In genomic region chr11:125338435-125338834, GRCh38 we compare ENCODE assay signal across 13 cellular contexts.
A peak's percentile ranks its signal among the peaks of the same experiment; 100 is the strongest.
DNase-seq lines count a peak whose midpoint lies in the region; ATAC-seq and TF ChIP-seq lines count a peak whose summit lies in the region.
"Had no signal": no experiment of that assay in that cellular context is flagged by ENCODE, and none has a peak within 500 bp of the region (broad histone marks: within the 10 kb centered on the region; RNA-seq: fewer than 3 reads in every experiment).

No MANE protein-coding gene starts in this region.

- H3K9me3 Mint-ChIP-seq in Caco-2 (ENCODE audit: unreplicated experiment) (no peaks in the 10 kb centered on the region), type B pancreatic cell (no peaks in the 10 kb centered on the region)
- H3K9me3 Mint-ChIP-seq: activated CD4-positive, alpha-beta memory T cell treated with anti-CD3 and anti-CD28 coated beads for 36 hours; activated naive CD4-positive, alpha-beta T cell treated with anti-CD3 and anti-CD28 coated beads, Interleukin-2, amount 10 ng/mL, durations not matched to agents 7 days and 5 days; activated T-cell treated with anti-CD3 and anti-CD28 coated beads, Interleukin-2, amount 50 U/mL, for 24 hours had no signal

- no TSS peak for BruUV-seq in Caco-2 (replicated peaks; lab: Mats Ljungman, UMichigan)

- H3K4me1 ChIP-seq in body of pancreas (no peaks in the 10 kb centered on the region), right atrium auricular region (peaks cover 0 to 25% of the 10 kb centered on the region in 2 donors), rectal smooth muscle tissue (ENCODE audit: control insufficient read depth, insufficient read depth, low read length) (no peaks in the 10 kb centered on the region), uterus (peaks cover 0 to 10% of the 10 kb centered on the region in 2 donors), Caco-2 (no peaks in the 10 kb centered on the region)

- 72 to 75% methylated on average over 4 of the region's 4 CpGs for WGBS in body of pancreas, 2 donors

- no peaks in the 10 kb centered on the region for H3K36me3 ChIP-seq in body of pancreas (replicated peaks in 1 of 2; ENCODE audit: insufficient read depth in 1 of 2, low read depth in 2 of 2)
- H3K36me3 ChIP-seq in right atrium auricular region, result no peaks in the 10 kb centered on the region
- H3K36me3 ChIP-seq in rectal smooth muscle tissue (ENCODE audit: control insufficient read depth, insufficient read depth, low read length), result no peaks in the 10 kb centered on the region
- no peaks in the 10 kb centered on the region for H3K36me3 ChIP-seq in uterus
- H3K36me3 ChIP-seq in Caco-2 (ENCODE audit: control insufficient read depth, insufficient read depth, low read length), result no peaks in the 10 kb centered on the region

- no peak overlapping the region for H3K9ac ChIP-seq in rectal smooth muscle tissue (ENCODE audit: low read length)

- H3K4me1 Mint-ChIP-seq in Caco-2 (ENCODE audit: low read depth, unreplicated experiment), result no peaks in the 10 kb centered on the region
- H3K4me1 Mint-ChIP-seq in type B pancreatic cell (ENCODE audit: unreplicated experiment), result peaks cover 50% of the 10 kb centered on the region
- H3K4me1 Mint-ChIP-seq: activated naive CD4-positive, alpha-beta T cell treated with anti-CD3 and anti-CD28 coated beads, Interleukin-2, amount 10 ng/mL, durations not matched to agents 7 days and 5 days had no signal

- H3K9me3 ChIP-seq in body of pancreas (no peaks in the 10 kb centered on the region), right atrium auricular region (no peaks in the 10 kb centered on the region), uterus (no peaks in the 10 kb centered on the region), Caco-2 (no peaks in the 10 kb centered on the region)

- no peak for TF ChIP-seq CTCF in body of pancreas (IDR thresholded peaks at IDR 0.05)
- no peak for TF ChIP-seq CTCF in right atrium auricular region (IDR thresholded peaks at IDR 0.05)
- TF ChIP-seq CTCF in uterus (IDR thresholded peaks at IDR 0.05), result no peak
- TF ChIP-seq CTCF in Caco-2 (IDR thresholded peaks at IDR 0.05; ENCODE audit: insufficient read depth in 1 of 2, low read depth in 1 of 2, low read length in 1 of 2, severe bottlenecking in 1 of 2, unreplicated experiment in 1 of 2), result no peak
- no peak for TF ChIP-seq CTCF in type B pancreatic cell (conservative IDR thresholded peaks at IDR 0.05)

- H3K4me3 Mint-ChIP-seq in Caco-2 (ENCODE audit: unreplicated experiment) (no peak overlapping the region), type B pancreatic cell (no peak overlapping the region)
- H3K4me3 Mint-ChIP-seq: activated CD4-positive, alpha-beta memory T cell treated with anti-CD3 and anti-CD28 coated beads for 36 hours; activated naive CD4-positive, alpha-beta T cell treated with anti-CD3 and anti-CD28 coated beads, Interleukin-2, amount 10 ng/mL, durations not matched to agents 7 days and 5 days; activated T-cell treated with anti-CD3 and anti-CD28 coated beads, Interleukin-2, amount 50 U/mL, for 24 hours had no signal

- DNase-seq in body of pancreas, result no peak
- DNase-seq in right atrium auricular region (ENCODE audit: low spot score), result no peak
- peak in 1 of 2 donors; percentile 21 for DNase-seq in uterus
- no peak for DNase-seq in Caco-2
- DNase-seq in type B pancreatic cell (ENCODE audit: extremely low spot score, unreplicated experiment), result no peak
- DNase-seq: activated CD4-positive, alpha-beta memory T cell treated with anti-CD3 and anti-CD28 coated beads for 36 hours; activated naive CD4-positive, alpha-beta T cell treated with anti-CD3 and anti-CD28 coated beads, Interleukin-2, amount 10 ng/mL, durations not matched to agents 7 days and 5 days; activated T-cell treated with anti-CD3 and anti-CD28 coated beads, Interleukin-2, amount 50 U/mL, for 24 hours; NCI-H146; stimulated activated naive CD8-positive, alpha-beta T cell treated with anti-CD3 and anti-CD28 coated beads, Interleukin-15, Interleukin-2, amounts not matched to agents 100 U/mL and 50 U/mL, for 24 hours had no signal

- POLR2A ChIA-PET in Caco-2 (lab: Charles Lee), result no interaction called here

- H3K27me3 ChIP-seq in body of pancreas, result no peaks in the 10 kb centered on the region
- H3K27me3 ChIP-seq in right atrium auricular region, result no peaks in the 10 kb centered on the region
- no peaks in the 10 kb centered on the region for H3K27me3 ChIP-seq in rectal smooth muscle tissue (ENCODE audit: control insufficient read depth, insufficient read depth, low read length)
- H3K27me3 ChIP-seq in uterus, result no peaks in the 10 kb centered on the region
- no peaks in the 10 kb centered on the region; the same call in 1 of the 2 replicates for H3K27me3 ChIP-seq in Caco-2 (replicated peaks; ENCODE audit: control insufficient read depth, insufficient read depth, low read length)

- ATAC-seq in body of pancreas (peak; percentile 33), HG02642 (IDR thresholded peaks at IDR 0.05; ENCODE audit: poor library complexity, unreplicated experiment) (no peak)
- ATAC-seq: stimulated activated naive CD8-positive, alpha-beta T cell treated with anti-CD3 and anti-CD28 coated beads, Interleukin-15, Interleukin-2, amounts not matched to agents 100 U/mL and 50 U/mL, for 24 hours had no signal

- H3K27me3 Mint-ChIP-seq in Caco-2 (ENCODE audit: insufficient read depth, unreplicated experiment) (peaks cover 32% of the 10 kb centered on the region), type B pancreatic cell (peaks cover 8% of the 10 kb centered on the region)

- intact Hi-C loops in body of pancreas (cut with DNase I), result no loop called here
- intact Hi-C loops in uterus (cut with DNase I; ENCODE audit: low total_unique reads), result no loop called here
- intact Hi-C loops in Caco-2 (cut with micrococcal nuclease; ENCODE audit: unreplicated experiment), result no loop called here

- H3K4me3 ChIP-seq in body of pancreas (no peak overlapping the region), right atrium auricular region (no peak overlapping the region), rectal smooth muscle tissue (ENCODE audit: low read length) (no peak overlapping the region), uterus (no peak overlapping the region), Caco-2 (ENCODE audit: low read depth, low read length) (no peak overlapping the region)

- TF ChIP-seq POLR2A in body of pancreas (IDR thresholded peaks at IDR 0.05) (no peak), uterus (IDR thresholded peaks at IDR 0.05) (no peak)

- H3K36me3 Mint-ChIP-seq in Caco-2 (ENCODE audit: insufficient read depth, unreplicated experiment) (no peaks in the 10 kb centered on the region), type B pancreatic cell (no peaks in the 10 kb centered on the region)
- H3K36me3 Mint-ChIP-seq: activated CD4-positive, alpha-beta memory T cell treated with anti-CD3 and anti-CD28 coated beads for 36 hours; activated naive CD4-positive, alpha-beta T cell treated with anti-CD3 and anti-CD28 coated beads, Interleukin-2, amount 10 ng/mL, durations not matched to agents 7 days and 5 days had no signal

- H3K27ac ChIP-seq in body of pancreas (peak overlapping the region in 1 of 4 donors; percentile 15), right atrium auricular region (peak overlapping the region; percentile 64 to 68), rectal smooth muscle tissue (ENCODE audit: low read depth, low read length) (peak overlapping the region; percentile 34), uterus (peak overlapping the region; percentile 28 to 70)
- H3K27ac ChIP-seq: VCaP had no signal

- CTCF ChIA-PET in Caco-2 (lab: Charles Lee), result no interaction called here

- H3K27ac Mint-ChIP-seq in Caco-2 (ENCODE audit: unreplicated experiment), result no peak overlapping the region
- no peak overlapping the region for H3K27ac Mint-ChIP-seq in type B pancreatic cell
- H3K27ac Mint-ChIP-seq: activated CD4-positive, alpha-beta memory T cell treated with anti-CD3 and anti-CD28 coated beads for 36 hours; activated naive CD4-positive, alpha-beta T cell treated with anti-CD3 and anti-CD28 coated beads, Interleukin-2, amount 10 ng/mL, durations not matched to agents 7 days and 5 days; activated T-cell treated with anti-CD3 and anti-CD28 coated beads, Interleukin-2, amount 50 U/mL, for 24 hours had no signal
